1 cellular context compared by ENCODE assay signal in the genomic region with DNA sequence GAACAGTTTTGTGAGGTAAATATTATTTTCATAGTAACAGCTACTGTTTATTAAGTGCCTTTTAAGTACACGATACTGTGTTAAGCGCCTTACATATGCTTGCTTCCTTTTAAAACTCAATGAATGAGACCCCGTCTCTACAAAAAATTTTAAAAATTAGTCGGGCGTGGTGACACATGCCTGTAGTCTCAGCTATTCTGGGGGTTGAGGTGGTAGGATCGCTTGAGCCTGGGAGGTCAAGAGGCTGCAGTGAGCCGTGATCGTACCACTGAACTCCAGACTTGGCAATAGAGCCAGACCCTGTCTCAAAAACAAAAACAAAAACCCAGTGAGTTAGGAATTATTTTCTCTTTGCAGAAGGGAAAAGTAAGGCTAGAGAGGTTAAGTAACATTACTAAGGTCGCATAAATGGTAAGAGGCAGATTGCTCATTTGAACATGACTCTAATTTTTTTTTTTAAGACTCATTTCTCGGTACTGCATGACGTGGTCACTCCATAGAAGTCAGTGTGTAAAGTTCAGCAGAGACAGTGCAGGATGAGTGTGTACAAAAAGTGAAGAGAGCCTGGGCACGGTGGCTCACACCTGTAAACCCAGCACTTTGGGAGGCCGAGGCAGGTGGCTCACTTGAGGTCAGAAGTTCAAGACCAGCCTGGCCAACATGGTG.
TF ChIP-seq lines count a peak whose summit lies in the region.

No MANE protein-coding gene starts in this region.

TF ChIP-seq in H1, 55 proteins besides CTCF, POLR2A, EP300 and RAD21 (continued from another document):
- TF ChIP-seq CBX8 (IDR thresholded peaks at IDR 0.05; ENCODE audit: borderline replicate concordance, low read depth, low read length) (no peak), POLR2AphosphoS5 (IDR thresholded peaks at IDR 0.05; ENCODE audit: low read depth, low read length) (no peak)
